Comparison of ENCODE assay signal across 31 cellular contexts in genomic region chr1:247904122-247904521, GRCh38. TPM values are rescaled to one million over a fixed set of nuclear protein-coding genes. Genes with fewer than 3 reads are reported as not detected.
"Had no signal": no experiment of that assay in that cellular context is flagged by ENCODE, and none has a peak within 500 bp of the region (broad histone marks: within the 10 kb centered on the region; RNA-seq: fewer than 3 reads in every experiment).

No MANE protein-coding gene starts in this region.

- DNase-seq: activated CD4-positive, alpha-beta memory T cell treated with anti-CD3 and anti-CD28 coated beads for 36 hours; activated CD4-positive, alpha-beta T cell treated with anti-CD3 and anti-CD28 coated beads, Interleukin-2, amount 50 U/mL, for 1 hour; activated gamma-delta T cell treated with Interleukin-2 at 50 U/mL for 16 hours; activated naive CD4-positive, alpha-beta T cell treated with anti-CD3 and anti-CD28 coated beads for 36 hours; activated naive CD8-positive, alpha-beta T cell treated with anti-CD3 and anti-CD28 coated beads for 36 hours; activated T-cell treated with anti-CD3 and anti-CD28 coated beads, Interleukin-2, amount 50 U/mL, for 1 hour; activated T-cell treated with anti-CD3 and anti-CD28 coated beads, Interleukin-2, amount 50 U/mL, for 72 hours; amniotic stem cell; aorta; brain microvascular endothelial cell; central memory CD4-positive, alpha-beta T cell; Kasumi-1; KG1; MM.1S; MV-4-11; NCI-H1092; NCI-H1436 treated with DMSO at 0.1 percent for 48 hours; NCI-H1694 treated with DMSO at 0.1 percent for 48 hours; NCI-H2029; NCI-H345; NCI-H524 treated with DMSO at 0.1 percent for 48 hours; NK-92 treated with Interleukin-12 subunit alpha and Interleukin-12 subunit beta, amount 100 ng/mL, for 24 hours; PC-9; SIG-M5; T-helper 2 cell; T-helper 9 cell had no signal

- H3K27me3 Mint-ChIP-seq: activated CD4-positive, alpha-beta memory T cell treated with anti-CD3 and anti-CD28 coated beads for 36 hours; activated naive CD8-positive, alpha-beta T cell treated with anti-CD3 and anti-CD28 coated beads for 36 hours; IgD-negative memory B cell had no signal

- H3K36me3 Mint-ChIP-seq: activated CD4-positive, alpha-beta memory T cell treated with anti-CD3 and anti-CD28 coated beads for 36 hours had no signal

- H3K4me3 Mint-ChIP-seq: activated CD4-positive, alpha-beta memory T cell treated with anti-CD3 and anti-CD28 coated beads for 36 hours; activated naive CD4-positive, alpha-beta T cell treated with anti-CD3 and anti-CD28 coated beads for 36 hours; activated naive CD8-positive, alpha-beta T cell treated with anti-CD3 and anti-CD28 coated beads for 36 hours; IgD-negative memory B cell had no signal

- H3K27ac Mint-ChIP-seq: activated CD4-positive, alpha-beta memory T cell treated with anti-CD3 and anti-CD28 coated beads for 36 hours; activated naive CD8-positive, alpha-beta T cell treated with anti-CD3 and anti-CD28 coated beads for 36 hours; IgD-negative memory B cell had no signal

- ATAC-seq: activated T-cell treated with anti-CD3 and anti-CD28 coated beads, Interleukin-2, amount 50 U/mL, for 72 hours; Right ventricle myocardium inferior had no signal

RNA-seq across cellular contexts. Expression of gene OR2W3, which starts 8.7 kb away (rescaled TPM):
- total RNA-seq: activated CD4-positive, alpha-beta memory T cell treated with anti-CD3 and anti-CD28 coated beads for 36 hours; activated naive CD4-positive, alpha-beta T cell treated with anti-CD3 and anti-CD28 coated beads for 36 hours; activated naive CD8-positive, alpha-beta T cell treated with anti-CD3 and anti-CD28 coated beads for 36 hours; activated T-cell treated with anti-CD3 and anti-CD28 coated beads, Interleukin-2, amount 50 U/mL, for 72 hours; chondrocyte; NCI-H460; PC-9; Right ventricle myocardium inferior; SK-MEL-5 had no signal

RNA-seq across cellular contexts. Expression of gene OR2T8, which starts 15.9 kb away (rescaled TPM):
- total RNA-seq: activated CD4-positive, alpha-beta memory T cell treated with anti-CD3 and anti-CD28 coated beads for 36 hours; activated naive CD4-positive, alpha-beta T cell treated with anti-CD3 and anti-CD28 coated beads for 36 hours; activated naive CD8-positive, alpha-beta T cell treated with anti-CD3 and anti-CD28 coated beads for 36 hours; activated T-cell treated with anti-CD3 and anti-CD28 coated beads, Interleukin-2, amount 50 U/mL, for 72 hours; aorta; chondrocyte; NCI-H460; PC-9; Right ventricle myocardium inferior; SK-MEL-5 had no signal

RNA-seq across cellular contexts. Expression of gene OR2AJ1, which starts 20.6 kb away (rescaled TPM):
- total RNA-seq: activated CD4-positive, alpha-beta memory T cell treated with anti-CD3 and anti-CD28 coated beads for 36 hours; activated naive CD4-positive, alpha-beta T cell treated with anti-CD3 and anti-CD28 coated beads for 36 hours; activated naive CD8-positive, alpha-beta T cell treated with anti-CD3 and anti-CD28 coated beads for 36 hours; activated T-cell treated with anti-CD3 and anti-CD28 coated beads, Interleukin-2, amount 50 U/mL, for 72 hours; aorta; chondrocyte; NCI-H460; PC-9; Right ventricle myocardium inferior; SK-MEL-5 had no signal

RNA-seq across cellular contexts. Expression of gene OR2L8, which starts 44.5 kb away (rescaled TPM):
- total RNA-seq: activated CD4-positive, alpha-beta memory T cell treated with anti-CD3 and anti-CD28 coated beads for 36 hours; activated naive CD8-positive, alpha-beta T cell treated with anti-CD3 and anti-CD28 coated beads for 36 hours; activated T-cell treated with anti-CD3 and anti-CD28 coated beads, Interleukin-2, amount 50 U/mL, for 72 hours; chondrocyte; NCI-H460; PC-9; Right ventricle myocardium inferior; SK-MEL-5 had no signal

RNA-seq across cellular contexts. Expression of gene TRIM58, which starts 47.1 kb away (rescaled TPM):
- total RNA-seq: NCI-H460, PC-9 had no signal
